ENCODE assay signal across 8 cellular contexts in the genomic region with DNA sequence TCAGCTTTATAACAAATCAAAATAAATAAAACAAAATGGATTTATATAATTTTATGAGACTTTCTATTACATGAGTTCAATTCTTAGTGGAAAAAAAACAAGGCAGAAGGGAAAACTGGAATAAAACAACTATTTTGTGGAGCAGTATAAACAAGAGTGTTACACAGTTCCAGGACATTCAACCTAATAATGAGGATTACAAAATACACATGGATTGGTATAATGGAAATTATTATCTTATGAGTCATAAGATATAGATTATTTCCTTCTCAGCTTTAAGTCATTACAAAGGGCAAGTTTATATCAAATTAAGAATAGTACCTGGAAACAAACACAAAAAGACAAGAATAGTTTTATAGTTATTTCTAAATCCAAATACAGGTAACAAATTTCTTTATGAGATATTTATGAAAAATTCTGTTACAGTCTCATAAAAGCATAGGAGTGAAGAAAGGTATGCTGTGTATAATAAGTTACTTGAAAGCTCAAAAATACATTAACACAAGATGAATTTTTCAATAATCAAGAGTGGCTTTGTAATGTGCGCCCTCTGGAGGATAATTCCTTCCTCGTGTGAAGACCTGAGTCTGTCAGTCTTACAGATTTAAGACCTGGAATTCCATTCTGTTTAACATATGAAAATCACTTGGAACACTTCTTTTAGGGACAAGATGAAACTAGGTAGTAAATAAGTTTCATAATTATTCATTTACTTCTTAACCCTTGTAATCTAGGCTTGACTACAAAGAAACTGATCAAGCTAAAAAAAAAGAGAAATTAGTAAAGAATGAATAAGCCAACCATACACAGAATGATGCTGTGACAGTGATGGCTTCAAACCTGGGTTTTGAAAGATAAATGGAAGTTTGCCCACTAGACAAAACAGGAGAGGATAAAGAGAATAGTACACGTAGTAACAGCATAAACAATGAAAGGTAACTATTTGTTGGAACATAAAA. TPM values are rescaled to one million over a fixed set of nuclear protein-coding genes. Genes with fewer than 3 reads are reported as not detected.
DNase-seq lines count a peak whose midpoint lies in the region; ATAC-seq, FAIRE-seq and TF ChIP-seq lines count a peak whose summit lies in the region.

No MANE protein-coding gene starts in this region.

- no peak overlapping the region for H3K4me3 Mint-ChIP-seq in activated T-helper 17 cell treated with anti-CD3 and anti-CD28 coated beads, Interleukin-2, amount 50 U/mL, for 72 hours

- intact Hi-C loops in A673 (cut with micrococcal nuclease; ENCODE audit: unreplicated experiment) (loop anchor here (1.0 to 10.0 kb wide), 2 partner anchors 285 to 791 kb away; no protein-coding TSS in a partner anchor), heart right ventricle (cut with DNase I) (loop anchor here (2.0 to 10.0 kb wide), 8 partner anchors 99 to 284 kb away; partner anchors contain the start of genes SECISBP2L (in 4 of the 10) and EID1 (in 1 of the 10))

- CTCF ChIA-PET in A673 (lab: Charles Lee), result interaction anchor here (0.9 to 2.4 kb wide), 5 partner anchors 8 to 288 kb away, joined by 3 to 25 read pairs (median 6); no protein-coding TSS in a partner anchor

- H3K27ac ChIP-seq in A673 (ENCODE audit: low read depth, low read length, poor library complexity, severe bottlenecking), result no peak overlapping the region
- no peak overlapping the region for H3K27ac ChIP-seq in heart right ventricle
- no peak overlapping the region for H3K27ac ChIP-seq in small intestine (ENCODE audit: low read depth in 1 of 2, low read length in 1 of 2)

- H3K36me3 Mint-ChIP-seq in activated T-helper 17 cell treated with anti-CD3 and anti-CD28 coated beads, Interleukin-2, amount 50 U/mL, for 72 hours (ENCODE audit: low read depth), result peaks cover 65% of the 10 kb centered on the region

- WGBS in heart right ventricle, 2 donors, result 24 to 30% methylated on average over 3 of the region's 3 CpGs
- WGBS in small intestine, 3 donors, result 19 to 33% (median 24%) methylated on average over 3 of the region's 3 CpGs

- peaks cover 31% of the 10 kb centered on the region for H3K4me1 ChIP-seq in A673 (ENCODE audit: insufficient read depth, low read length, poor library complexity, severe bottlenecking)
- peaks cover 0 to 56% (median 46%) of the 10 kb centered on the region in 9 donors for H3K4me1 ChIP-seq in heart right ventricle
- H3K4me1 ChIP-seq in small intestine (ENCODE audit: control insufficient read depth in 2 of 2, insufficient read depth in 1 of 2, low read depth in 1 of 2, low read length in 1 of 2), result no peaks in the 10 kb centered on the region

- H3K4me3 ChIP-seq in A673 (ENCODE audit: low read depth, low read length, poor library complexity, severe bottlenecking) (no peak overlapping the region), heart right ventricle (no peak overlapping the region), small intestine (ENCODE audit: low read depth in 1 of 2, low read length in 2 of 2) (no peak overlapping the region)

- ATAC-seq in activated T-helper 17 cell treated with anti-CD3 and anti-CD28 coated beads, Interleukin-2, amount 50 U/mL, for 72 hours (replicated peaks), result peak; percentile 48
- peak in 1 of 8 donors; percentile 56 for ATAC-seq in heart right ventricle

- H3K27me3 ChIP-seq in A673 (replicated peaks; ENCODE audit: insufficient read depth, low read depth, low read length, poor library complexity), result no peaks in the 10 kb centered on the region
- H3K27me3 ChIP-seq in heart right ventricle, result no peaks in the 10 kb centered on the region
- no peaks in the 10 kb centered on the region for H3K27me3 ChIP-seq in small intestine (ENCODE audit: control insufficient read depth in 2 of 2, insufficient read depth in 2 of 2, low read length in 2 of 2)

- peak; percentile 10 for FAIRE-seq in small intestine (lab: Jason Lieb, UNC)

- H3K9me3 ChIP-seq in A673 (ENCODE audit: low read depth, low read length, poor library complexity, severe bottlenecking) (no peaks in the 10 kb centered on the region), heart right ventricle (no peaks in the 10 kb centered on the region), small intestine (ENCODE audit: control insufficient read depth, low read depth) (no peaks in the 10 kb centered on the region)

- no peaks in the 10 kb centered on the region for H3K27me3 Mint-ChIP-seq in activated T-helper 17 cell treated with anti-CD3 and anti-CD28 coated beads, Interleukin-2, amount 50 U/mL, for 72 hours

- H3K36me3 ChIP-seq in A673 (ENCODE audit: insufficient read depth, low read length, poor library complexity, severe bottlenecking) (peaks cover 34% of the 10 kb centered on the region), heart right ventricle (peaks cover 0 to 42% (median 23%) of the 10 kb centered on the region in 9 donors), small intestine (ENCODE audit: control insufficient read depth in 2 of 2, insufficient read depth in 2 of 2, low read length in 2 of 2) (peaks cover 3 to 9% of the 10 kb centered on the region in 2 donors)

- H3K4me1 Mint-ChIP-seq in activated T-helper 17 cell treated with anti-CD3 and anti-CD28 coated beads, Interleukin-2, amount 50 U/mL, for 72 hours, result peaks cover 17% of the 10 kb centered on the region

- H3K27ac Mint-ChIP-seq in activated T-helper 17 cell treated with anti-CD3 and anti-CD28 coated beads, Interleukin-2, amount 50 U/mL, for 72 hours, result no peak overlapping the region

- H3K9me3 Mint-ChIP-seq in activated T-helper 17 cell treated with anti-CD3 and anti-CD28 coated beads, Interleukin-2, amount 50 U/mL, for 72 hours, result no peaks in the 10 kb centered on the region

- POLR2A ChIA-PET in A673 (lab: Charles Lee; ENCODE audit: low non-redundant PET), result no interaction called here

- TF ChIP-seq CTCF in A673 (conservative IDR thresholded peaks at IDR 0.05; ENCODE audit: low read depth, low read length) (peak; percentile 90), heart right ventricle (IDR thresholded peaks at IDR 0.05) (peak; percentile 33 to 78 (median 70))

- no TSS peak for BruUV-seq in A673 (replicated peaks; lab: Mats Ljungman, UMichigan)

- DNase-seq in A673 (ENCODE audit: low spot score) (peak; percentile 71), DMS53 treated with DMSO at 0.1 percent for 48 hours (lab: John Stamatoyannopoulos, UW; ENCODE audit: unreplicated experiment) (peak; percentile 4), NCI-H1694 (lab: John Stamatoyannopoulos, UW) (peak; percentile 38), heart right ventricle (peak in 1 of 2 donors; percentile 26), small intestine (peak; percentile 72), GM19238 (ENCODE audit: insufficient read length, low spot score) (no peak), ecto neural progenitor cell (ENCODE audit: low spot score) (no peak)

RNA-seq across cellular contexts. Expression of gene COPS2, which starts 9.5 kb away (rescaled TPM):
- total RNA-seq in A673 (2021) (95.7 and 112 TPM in 2 replicates), heart right ventricle (10 to 100 TPM; 71.3 to 91.8 (median 86.8) TPM)
- total RNA-seq in activated T-helper 17 cell treated with anti-CD3 and anti-CD28 coated beads, Interleukin-2, amount 50 U/mL, for 72 hours, result 10 to 100 TPM; 66.1 to 86.2 TPM
- polyA plus RNA-seq in heart right ventricle (10 to 100 TPM; 23.8 to 40.6 TPM), small intestine (10 to 100 TPM; 48.2 to 50.5 (median 49.9) TPM)

RNA-seq across cellular contexts. Expression of gene GALK2, which starts 24.1 kb away (rescaled TPM):
- total RNA-seq in A673 (2021) (22.9 and 23.0 TPM in 2 replicates), heart right ventricle (10 to 100 TPM; 28.6 to 43.9 (median 37.6) TPM)
- 10 to 100 TPM; 33.8 to 37.8 TPM for total RNA-seq in activated T-helper 17 cell treated with anti-CD3 and anti-CD28 coated beads, Interleukin-2, amount 50 U/mL, for 72 hours
- polyA plus RNA-seq in heart right ventricle (10 to 100 TPM in 1 of 2 donors, 1 to 10 TPM in 1; 6.2 to 30.5 TPM), small intestine (10 to 100 TPM; 26.2 to 55.5 (median 38.4) TPM)

Comparison
In these comparisons a context has a peak if more than half of its experiments do, and no peak if none do; other contexts are left out.
1. DNase-seq: peak in A673 (single experiment), DMS53 treated with DMSO at 0.1 percent for 48 hours (single experiment), NCI-H1694 (single experiment) and small intestine (single experiment); none in GM19238 (single experiment) and ecto neural progenitor cell (single experiment).